In the genomic region with DNA sequence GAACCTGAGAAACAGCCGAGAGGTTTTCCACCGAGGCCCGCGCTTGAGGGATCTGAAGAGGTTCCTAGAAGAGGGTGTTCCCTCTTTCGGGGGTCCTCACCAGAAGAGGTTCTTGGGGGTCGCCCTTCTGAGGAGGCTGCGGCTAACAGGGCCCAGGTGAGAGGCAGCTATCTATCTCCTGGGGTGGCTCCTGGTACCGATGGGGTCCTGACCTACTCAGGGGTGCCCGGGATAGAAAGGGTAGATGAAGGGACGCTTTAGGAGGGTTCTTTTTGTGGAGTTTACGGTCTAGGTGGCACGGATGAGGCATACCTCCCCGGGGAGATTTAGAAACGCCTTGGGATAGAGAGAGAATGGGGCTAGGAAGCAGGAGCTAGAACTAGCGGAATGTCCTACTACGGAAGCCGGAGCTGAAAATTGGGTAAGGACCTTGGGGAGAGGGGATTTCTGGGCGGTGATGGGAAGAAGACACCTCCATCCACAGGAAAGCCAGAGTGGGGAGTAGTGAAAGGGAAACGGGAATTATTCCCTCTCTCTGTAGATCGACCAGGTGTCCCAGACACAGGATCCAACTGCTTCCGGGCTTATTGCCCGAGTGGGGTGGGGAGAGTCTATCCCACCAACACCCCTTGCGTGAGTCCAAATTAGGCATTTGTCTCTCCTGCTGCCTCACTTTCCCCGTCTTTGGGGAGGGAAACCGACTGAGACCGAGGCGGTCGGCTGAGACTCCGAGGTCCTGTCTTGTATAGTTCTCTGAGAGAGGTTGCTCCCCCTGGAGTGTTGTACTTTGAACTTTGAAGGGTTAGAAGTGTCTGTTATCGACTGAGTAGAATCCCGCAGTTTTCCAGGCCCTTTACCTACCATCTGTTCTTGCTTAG, we compare ENCODE assay signal across 1 cellular context.
A peak's percentile ranks its signal among the peaks of the same experiment; 100 is the strongest.
TF ChIP-seq lines count a peak whose summit lies in the region.

No MANE protein-coding gene starts in this region.

TF ChIP-seq in HEK293, 187 proteins besides CTCF, POLR2A, EP300 and RAD21 (continued from another document and continues in another):
- TF ChIP-seq ZNF274 (IDR thresholded peaks at IDR 0.05; ENCODE audit: low read length) (no peak), ZNF274 (tag by site-specific recombination; IDR thresholded peaks at IDR 0.05; ENCODE audit: borderline replicate concordance) (no peak), ZFP41 (tag by site-specific recombination; IDR thresholded peaks at IDR 0.05; ENCODE audit: borderline replicate concordance) (no peak), ZNF768 (tag by site-specific recombination; IDR thresholded peaks at IDR 0.05) (no peak), ZNF121 (tag by site-specific recombination; IDR thresholded peaks at IDR 0.05) (no peak), ZNF114 (tag by site-specific recombination; IDR thresholded peaks at IDR 0.05) (no peak), ZNF174 (tag by site-specific recombination; IDR thresholded peaks at IDR 0.05) (no peak), ZNF426 (tag by site-specific recombination; IDR thresholded peaks at IDR 0.05) (no peak), YY2 (tag by site-specific recombination; IDR thresholded peaks at IDR 0.05) (no peak), ZNF830 (tag by site-specific recombination; IDR thresholded peaks at IDR 0.05; ENCODE audit: low read depth) (no peak), ZNF707 (tag by site-specific recombination; IDR thresholded peaks at IDR 0.05) (no peak), ZBTB7A (tag by site-specific recombination; IDR thresholded peaks at IDR 0.05; ENCODE audit: low read depth) (no peak), SP3 (tag by site-specific recombination; IDR thresholded peaks at IDR 0.05) (no peak), ZXDB (tag by site-specific recombination; IDR thresholded peaks at IDR 0.05) (no peak), ZBTB17 (tag by site-specific recombination; IDR thresholded peaks at IDR 0.05) (peak; percentile 63), ZNF549 (tag by site-specific recombination; IDR thresholded peaks at IDR 0.05) (no peak), ZNF521 (tag by site-specific recombination; IDR thresholded peaks at IDR 0.05) (no peak), ZNF558 (tag by site-specific recombination; IDR thresholded peaks at IDR 0.05) (no peak), ZNF416 (tag by site-specific recombination; IDR thresholded peaks at IDR 0.05) (no peak), ZNF350 (tag by site-specific recombination; IDR thresholded peaks at IDR 0.05) (no peak)
- TF ChIP-seq, protein P1, sequence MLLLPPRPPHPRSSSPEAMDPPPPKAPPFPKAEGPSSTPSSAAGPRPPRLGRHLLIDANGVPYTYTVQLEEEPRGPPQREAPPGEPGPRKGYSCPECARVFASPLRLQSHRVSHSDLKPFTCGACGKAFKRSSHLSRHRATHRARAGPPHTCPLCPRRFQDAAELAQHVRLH (tag by site-specific recombination; IDR thresholded peaks at IDR 0.05): no peak
- TF ChIP-seq, protein P2, sequence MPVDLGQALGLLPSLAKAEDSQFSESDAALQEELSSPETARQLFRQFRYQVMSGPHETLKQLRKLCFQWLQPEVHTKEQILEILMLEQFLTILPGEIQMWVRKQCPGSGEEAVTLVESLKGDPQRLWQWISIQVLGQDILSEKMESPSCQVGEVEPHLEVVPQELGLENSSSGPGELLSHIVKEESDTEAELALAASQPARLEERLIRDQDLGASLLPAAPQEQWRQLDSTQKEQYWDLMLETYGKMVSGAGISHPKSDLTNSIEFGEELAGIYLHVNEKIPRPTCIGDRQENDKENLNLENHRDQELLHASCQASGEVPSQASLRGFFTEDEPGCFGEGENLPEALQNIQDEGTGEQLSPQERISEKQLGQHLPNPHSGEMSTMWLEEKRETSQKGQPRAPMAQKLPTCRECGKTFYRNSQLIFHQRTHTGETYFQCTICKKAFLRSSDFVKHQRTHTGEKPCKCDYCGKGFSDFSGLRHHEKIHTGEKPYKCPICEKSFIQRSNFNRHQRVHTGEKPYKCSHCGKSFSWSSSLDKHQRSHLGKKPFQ (tag by site-specific recombination; IDR thresholded peaks at IDR 0.05): no peak
- TF ChIP-seq, protein P3, sequence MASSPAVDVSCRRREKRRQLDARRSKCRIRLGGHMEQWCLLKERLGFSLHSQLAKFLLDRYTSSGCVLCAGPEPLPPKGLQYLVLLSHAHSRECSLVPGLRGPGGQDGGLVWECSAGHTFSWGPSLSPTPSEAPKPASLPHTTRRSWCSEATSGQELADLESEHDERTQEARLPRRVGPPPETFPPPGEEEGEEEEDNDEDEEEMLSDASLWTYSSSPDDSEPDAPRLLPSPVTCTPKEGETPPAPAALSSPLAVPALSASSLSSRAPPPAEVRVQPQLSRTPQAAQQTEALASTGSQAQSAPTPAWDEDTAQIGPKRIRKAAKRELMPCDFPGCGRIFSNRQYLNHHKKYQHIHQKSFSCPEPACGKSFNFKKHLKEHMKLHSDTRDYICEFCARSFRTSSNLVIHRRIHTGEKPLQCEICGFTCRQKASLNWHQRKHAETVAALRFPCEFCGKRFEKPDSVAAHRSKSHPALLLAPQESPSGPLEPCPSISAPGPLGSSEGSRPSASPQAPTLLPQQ (tag by site-specific recombination; IDR thresholded peaks at IDR 0.05): no peak
- TF ChIP-seq, protein P4, sequence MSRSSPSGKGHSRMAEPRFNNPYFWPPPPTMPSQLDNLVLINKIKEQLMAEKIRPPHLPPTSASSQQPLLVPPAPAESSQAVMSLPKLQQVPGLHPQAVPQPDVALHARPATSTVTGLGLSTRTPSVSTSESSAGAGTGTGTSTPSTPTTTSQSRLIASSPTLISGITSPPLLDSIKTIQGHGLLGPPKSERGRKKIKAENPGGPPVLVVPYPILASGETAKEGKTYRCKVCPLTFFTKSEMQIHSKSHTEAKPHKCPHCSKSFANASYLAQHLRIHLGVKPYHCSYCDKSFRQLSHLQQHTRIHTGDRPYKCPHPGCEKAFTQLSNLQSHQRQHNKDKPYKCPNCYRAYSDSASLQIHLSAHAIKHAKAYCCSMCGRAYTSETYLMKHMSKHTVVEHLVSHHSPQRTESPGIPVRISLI (tag by site-specific recombination; IDR thresholded peaks at IDR 0.05): no peak
- TF ChIP-seq, protein P5, sequence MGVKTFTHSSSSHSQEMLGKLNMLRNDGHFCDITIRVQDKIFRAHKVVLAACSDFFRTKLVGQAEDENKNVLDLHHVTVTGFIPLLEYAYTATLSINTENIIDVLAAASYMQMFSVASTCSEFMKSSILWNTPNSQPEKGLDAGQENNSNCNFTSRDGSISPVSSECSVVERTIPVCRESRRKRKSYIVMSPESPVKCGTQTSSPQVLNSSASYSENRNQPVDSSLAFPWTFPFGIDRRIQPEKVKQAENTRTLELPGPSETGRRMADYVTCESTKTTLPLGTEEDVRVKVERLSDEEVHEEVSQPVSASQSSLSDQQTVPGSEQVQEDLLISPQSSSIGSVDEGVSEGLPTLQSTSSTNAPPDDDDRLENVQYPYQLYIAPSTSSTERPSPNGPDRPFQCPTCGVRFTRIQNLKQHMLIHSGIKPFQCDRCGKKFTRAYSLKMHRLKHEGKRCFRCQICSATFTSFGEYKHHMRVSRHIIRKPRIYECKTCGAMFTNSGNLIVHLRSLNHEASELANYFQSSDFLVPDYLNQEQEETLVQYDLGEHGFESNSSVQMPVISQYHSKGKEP (tag by site-specific recombination; IDR thresholded peaks at IDR 0.05): no peak
- TF ChIP-seq, protein P6, sequence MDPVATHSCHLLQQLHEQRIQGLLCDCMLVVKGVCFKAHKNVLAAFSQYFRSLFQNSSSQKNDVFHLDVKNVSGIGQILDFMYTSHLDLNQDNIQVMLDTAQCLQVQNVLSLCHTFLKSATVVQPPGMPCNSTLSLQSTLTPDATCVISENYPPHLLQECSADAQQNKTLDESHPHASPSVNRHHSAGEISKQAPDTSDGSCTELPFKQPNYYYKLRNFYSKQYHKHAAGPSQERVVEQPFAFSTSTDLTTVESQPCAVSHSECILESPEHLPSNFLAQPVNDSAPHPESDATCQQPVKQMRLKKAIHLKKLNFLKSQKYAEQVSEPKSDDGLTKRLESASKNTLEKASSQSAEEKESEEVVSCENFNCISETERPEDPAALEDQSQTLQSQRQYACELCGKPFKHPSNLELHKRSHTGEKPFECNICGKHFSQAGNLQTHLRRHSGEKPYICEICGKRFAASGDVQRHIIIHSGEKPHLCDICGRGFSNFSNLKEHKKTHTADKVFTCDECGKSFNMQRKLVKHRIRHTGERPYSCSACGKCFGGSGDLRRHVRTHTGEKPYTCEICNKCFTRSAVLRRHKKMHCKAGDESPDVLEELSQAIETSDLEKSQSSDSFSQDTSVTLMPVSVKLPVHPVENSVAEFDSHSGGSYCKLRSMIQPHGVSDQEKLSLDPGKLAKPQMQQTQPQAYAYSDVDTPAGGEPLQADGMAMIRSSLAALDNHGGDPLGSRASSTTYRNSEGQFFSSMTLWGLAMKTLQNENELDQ (tag by site-specific recombination; IDR thresholded peaks at IDR 0.05; ENCODE audit: low read depth): no peak
- TF ChIP-seq, protein P7, sequence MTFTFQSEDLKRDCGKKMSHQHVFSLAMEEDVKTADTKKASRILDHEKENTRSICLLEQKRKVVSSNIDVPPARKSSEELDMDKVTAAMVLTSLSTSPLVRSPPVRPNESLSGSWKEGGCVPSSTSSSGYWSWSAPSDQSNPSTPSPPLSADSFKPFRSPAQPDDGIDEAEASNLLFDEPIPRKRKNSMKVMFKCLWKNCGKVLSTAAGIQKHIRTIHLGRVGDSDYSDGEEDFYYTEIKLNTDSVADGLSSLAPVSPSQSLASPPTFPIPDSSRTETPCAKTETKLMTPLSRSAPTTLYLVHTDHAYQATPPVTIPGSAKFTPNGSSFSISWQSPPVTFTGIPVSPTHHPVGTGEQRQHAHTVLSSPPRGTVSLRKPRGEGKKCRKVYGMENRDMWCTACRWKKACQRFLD (tag by site-specific recombination; IDR thresholded peaks at IDR 0.05): no peak
- TF ChIP-seq, protein P8, sequence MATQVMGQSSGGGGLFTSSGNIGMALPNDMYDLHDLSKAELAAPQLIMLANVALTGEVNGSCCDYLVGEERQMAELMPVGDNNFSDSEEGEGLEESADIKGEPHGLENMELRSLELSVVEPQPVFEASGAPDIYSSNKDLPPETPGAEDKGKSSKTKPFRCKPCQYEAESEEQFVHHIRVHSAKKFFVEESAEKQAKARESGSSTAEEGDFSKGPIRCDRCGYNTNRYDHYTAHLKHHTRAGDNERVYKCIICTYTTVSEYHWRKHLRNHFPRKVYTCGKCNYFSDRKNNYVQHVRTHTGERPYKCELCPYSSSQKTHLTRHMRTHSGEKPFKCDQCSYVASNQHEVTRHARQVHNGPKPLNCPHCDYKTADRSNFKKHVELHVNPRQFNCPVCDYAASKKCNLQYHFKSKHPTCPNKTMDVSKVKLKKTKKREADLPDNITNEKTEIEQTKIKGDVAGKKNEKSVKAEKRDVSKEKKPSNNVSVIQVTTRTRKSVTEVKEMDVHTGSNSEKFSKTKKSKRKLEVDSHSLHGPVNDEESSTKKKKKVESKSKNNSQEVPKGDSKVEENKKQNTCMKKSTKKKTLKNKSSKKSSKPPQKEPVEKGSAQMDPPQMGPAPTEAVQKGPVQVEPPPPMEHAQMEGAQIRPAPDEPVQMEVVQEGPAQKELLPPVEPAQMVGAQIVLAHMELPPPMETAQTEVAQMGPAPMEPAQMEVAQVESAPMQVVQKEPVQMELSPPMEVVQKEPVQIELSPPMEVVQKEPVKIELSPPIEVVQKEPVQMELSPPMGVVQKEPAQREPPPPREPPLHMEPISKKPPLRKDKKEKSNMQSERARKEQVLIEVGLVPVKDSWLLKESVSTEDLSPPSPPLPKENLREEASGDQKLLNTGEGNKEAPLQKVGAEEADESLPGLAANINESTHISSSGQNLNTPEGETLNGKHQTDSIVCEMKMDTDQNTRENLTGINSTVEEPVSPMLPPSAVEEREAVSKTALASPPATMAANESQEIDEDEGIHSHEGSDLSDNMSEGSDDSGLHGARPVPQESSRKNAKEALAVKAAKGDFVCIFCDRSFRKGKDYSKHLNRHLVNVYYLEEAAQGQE (tag by site-specific recombination; IDR thresholded peaks at IDR 0.05): no peak
- TF ChIP-seq, protein P9, sequence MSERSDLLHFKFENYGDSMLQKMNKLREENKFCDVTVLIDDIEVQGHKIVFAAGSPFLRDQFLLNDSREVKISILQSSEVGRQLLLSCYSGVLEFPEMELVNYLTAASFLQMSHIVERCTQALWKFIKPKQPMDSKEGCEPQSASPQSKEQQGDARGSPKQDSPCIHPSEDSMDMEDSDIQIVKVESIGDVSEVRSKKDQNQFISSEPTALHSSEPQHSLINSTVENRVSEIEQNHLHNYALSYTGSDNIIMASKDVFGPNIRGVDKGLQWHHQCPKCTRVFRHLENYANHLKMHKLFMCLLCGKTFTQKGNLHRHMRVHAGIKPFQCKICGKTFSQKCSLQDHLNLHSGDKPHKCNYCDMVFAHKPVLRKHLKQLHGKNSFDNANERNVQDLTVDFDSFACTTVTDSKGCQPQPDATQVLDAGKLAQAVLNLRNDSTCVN (tag by site-specific recombination; optimal IDR thresholded peaks at IDR 0.05): no peak
- TF ChIP-seq, protein P10, sequence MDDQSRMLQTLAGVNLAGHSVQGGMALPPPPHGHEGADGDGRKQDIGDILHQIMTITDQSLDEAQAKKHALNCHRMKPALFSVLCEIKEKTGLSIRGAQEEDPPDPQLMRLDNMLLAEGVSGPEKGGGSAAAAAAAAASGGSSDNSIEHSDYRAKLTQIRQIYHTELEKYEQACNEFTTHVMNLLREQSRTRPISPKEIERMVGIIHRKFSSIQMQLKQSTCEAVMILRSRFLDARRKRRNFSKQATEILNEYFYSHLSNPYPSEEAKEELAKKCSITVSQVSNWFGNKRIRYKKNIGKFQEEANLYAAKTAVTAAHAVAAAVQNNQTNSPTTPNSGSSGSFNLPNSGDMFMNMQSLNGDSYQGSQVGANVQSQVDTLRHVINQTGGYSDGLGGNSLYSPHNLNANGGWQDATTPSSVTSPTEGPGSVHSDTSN (CRISPR knock-in tag; IDR thresholded peaks at IDR 0.05): no peak
- TF ChIP-seq, protein P11, sequence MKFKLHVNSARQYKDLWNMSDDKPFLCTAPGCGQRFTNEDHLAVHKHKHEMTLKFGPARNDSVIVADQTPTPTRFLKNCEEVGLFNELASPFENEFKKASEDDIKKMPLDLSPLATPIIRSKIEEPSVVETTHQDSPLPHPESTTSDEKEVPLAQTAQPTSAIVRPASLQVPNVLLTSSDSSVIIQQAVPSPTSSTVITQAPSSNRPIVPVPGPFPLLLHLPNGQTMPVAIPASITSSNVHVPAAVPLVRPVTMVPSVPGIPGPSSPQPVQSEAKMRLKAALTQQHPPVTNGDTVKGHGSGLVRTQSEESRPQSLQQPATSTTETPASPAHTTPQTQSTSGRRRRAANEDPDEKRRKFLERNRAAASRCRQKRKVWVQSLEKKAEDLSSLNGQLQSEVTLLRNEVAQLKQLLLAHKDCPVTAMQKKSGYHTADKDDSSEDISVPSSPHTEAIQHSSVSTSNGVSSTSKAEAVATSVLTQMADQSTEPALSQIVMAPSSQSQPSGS (tag by site-specific recombination; IDR thresholded peaks at IDR 0.05; ENCODE audit: low read depth): no peak
